In the genomic region with DNA sequence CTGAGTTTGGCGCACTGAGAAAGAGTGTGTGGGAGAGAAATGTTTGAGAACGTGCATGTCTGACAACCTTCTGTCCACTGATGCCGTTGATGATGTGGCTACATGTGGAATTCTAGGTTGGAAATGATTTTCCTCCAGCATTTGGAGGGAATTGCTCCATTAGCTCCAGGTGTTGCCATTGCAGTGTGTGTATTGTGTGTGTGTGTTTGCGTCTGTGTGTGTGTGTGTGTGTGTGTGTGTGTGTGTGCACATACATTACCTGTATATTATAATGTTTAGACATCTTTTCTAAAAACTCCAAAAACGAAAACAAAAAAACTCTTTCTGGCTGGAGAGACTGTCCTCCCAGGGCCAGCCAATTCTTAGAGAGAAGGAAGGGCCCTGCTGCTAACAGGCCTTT, we compare ENCODE assay signal across 34 cellular contexts. TPM values are rescaled to one million over a fixed set of nuclear protein-coding genes. Genes with fewer than 3 reads are reported as not detected.
"Had no signal": no experiment of that assay in that cellular context is flagged by ENCODE, and none has a peak within 500 bp of the region (broad histone marks: within the 10 kb centered on the region; RNA-seq: fewer than 3 reads in every experiment).

No MANE protein-coding gene starts in this region.

- H3K4me3 Mint-ChIP-seq: endodermal cell, memory B cell, natural killer cell, neural crest cell, type B pancreatic cell had no signal

- ATAC-seq: esophagus mucosa; gastrocnemius medialis; left lobe of liver; sciatic nerve; stimulated activated naive CD8-positive, alpha-beta T cell treated with anti-CD3 and anti-CD28 coated beads, Interleukin-15, Interleukin-2, amounts not matched to agents 100 U/mL and 50 U/mL, for 24 hours had no signal

- H3K9me3 ChIP-seq: gastrocnemius medialis, testis had no signal

- H3K27me3 Mint-ChIP-seq: memory B cell, progenitor cell of endocrine pancreas, type B pancreatic cell had no signal

- H3K27me3 ChIP-seq: right atrium auricular region, testis, tibial artery had no signal

- H3K9me3 Mint-ChIP-seq: memory B cell, natural killer cell had no signal

- H3K27ac Mint-ChIP-seq: endodermal cell, memory B cell, progenitor cell of endocrine pancreas, type B pancreatic cell had no signal

- H3K36me3 ChIP-seq: gastrocnemius medialis, right atrium auricular region, tibial artery had no signal

- DNase-seq: cortex of kidney; dorsolateral prefrontal cortex; effector CD4-positive, alpha-beta T cell; endodermal cell; foreskin fibroblast; gastrocnemius medialis; head of caudate nucleus; kidney; natural killer cell; stimulated activated CD4-positive, alpha-beta T cell treated with anti-CD3 and anti-CD28 coated beads, Interleukin-12 subunit alpha, Interleukin-12 subunit beta, amount 100 ng/mL, for 4 hours; stimulated activated CD4-positive, alpha-beta T cell treated with anti-CD3 and anti-CD28 coated beads, Interleukin-1b, Interleukin-23, amount 100 ng/mL, for 48 hours; stimulated activated CD4-positive, alpha-beta T cell treated with anti-CD3 and anti-CD28 coated beads, Interleukin-4, amount 100 ng/mL, for 1 hour; stimulated activated CD8-positive, alpha-beta memory T cell treated with anti-CD3 and anti-CD28 coated beads, Interleukin-4, amount 100 ng/mL, for 48 hours; stimulated activated naive CD8-positive, alpha-beta T cell treated with anti-CD3 and anti-CD28 coated beads, Interleukin-15, Interleukin-2, amounts not matched to agents 100 U/mL and 50 U/mL, for 24 hours; substantia nigra; tibial artery had no signal

- H3K27ac ChIP-seq: dorsolateral prefrontal cortex, epithelial cell of prostate, gastrocnemius medialis, parathyroid adenoma, right atrium auricular region, tibial artery had no signal

- H3K4me3 ChIP-seq: dorsolateral prefrontal cortex, gastrocnemius medialis, lung, right atrium auricular region, smooth muscle cell, testis, tibial artery had no signal

- H3K4me1 ChIP-seq: gastrocnemius medialis, parathyroid adenoma, right atrium auricular region, tibial artery had no signal

- H3K4me1 Mint-ChIP-seq: endodermal cell, natural killer cell had no signal

- H3K36me3 Mint-ChIP-seq: memory B cell, natural killer cell, type B pancreatic cell had no signal

RNA-seq across cellular contexts. Expression of a gene that starts 28.3 kb away (rescaled TPM):
- total RNA-seq: dorsolateral prefrontal cortex, endodermal cell, esophagus mucosa, gastrocnemius medialis, glomerular endothelial cell, kidney, left lobe of liver, liver, lung, mononuclear cell, natural killer cell, neural crest cell, osteoblast, progenitor cell of endocrine pancreas, right atrium auricular region, sciatic nerve, smooth muscle cell, urinary bladder had no signal
- polyA plus RNA-seq: liver, lung, smooth muscle cell, urinary bladder had no signal
